24 cellular contexts compared by ENCODE assay signal in genomic region chr2:136178941-136179601, GRCh38.
A peak's percentile ranks its signal among the peaks of the same experiment; 100 is the strongest.
DNase-seq lines count a peak whose midpoint lies in the region; ATAC-seq, FAIRE-seq and TF ChIP-seq lines count a peak whose summit lies in the region.
"Had no signal": no experiment of that assay in that cellular context is flagged by ENCODE, and none has a peak within 500 bp of the region (broad histone marks: within the 10 kb centered on the region; RNA-seq: fewer than 3 reads in every experiment).

No MANE protein-coding gene starts in this region.

- no peak overlapping the region for H3K4me3 Mint-ChIP-seq in endothelial cell (ENCODE audit: unreplicated experiment)
- H3K4me3 Mint-ChIP-seq: CD8-positive, alpha-beta T cell had no signal

- H3K36me3 ChIP-seq in HepG2 (replicated peaks in 1 of 2; ENCODE audit: control insufficient read depth in 1 of 2, insufficient read depth in 2 of 2, low read length in 2 of 2) (no peaks in the 10 kb centered on the region), right lobe of liver (no peaks in the 10 kb centered on the region)

- H3K9me3 Mint-ChIP-seq in endothelial cell (ENCODE audit: unreplicated experiment), result no peaks in the 10 kb centered on the region
- H3K9me3 Mint-ChIP-seq: CD8-positive, alpha-beta T cell; T-cell had no signal

- no peak overlapping the region for H2AFZ ChIP-seq in HepG2 (ENCODE audit: low read length)

- H3K27ac Mint-ChIP-seq in endothelial cell (ENCODE audit: unreplicated experiment), result peak overlapping the region; percentile 61

- H3K9ac ChIP-seq in HepG2 (ENCODE audit: insufficient read depth, low read depth, low read length), result no peak overlapping the region

- H3K27me3 Mint-ChIP-seq in endothelial cell (ENCODE audit: unreplicated experiment), result peaks cover 1% of the 10 kb centered on the region

- TF ChIP-seq CTCF in HepG2 (CRISPR knock-in tag; IDR thresholded peaks at IDR 0.05) (no peak), right lobe of liver (IDR thresholded peaks at IDR 0.05) (no peak), endothelial cell (IDR thresholded peaks at IDR 0.05; ENCODE audit: unreplicated experiment) (no peak)

- peaks cover 15% of the 10 kb centered on the region for H3K4me1 ChIP-seq in HepG2 (ENCODE audit: insufficient read depth, low read length)
- H3K4me1 ChIP-seq in right lobe of liver, result no peaks in the 10 kb centered on the region
- H3K4me1 ChIP-seq: Caco-2 had no signal

- no peak for FAIRE-seq in HepG2 (lab: Jason Lieb, UNC)
- FAIRE-seq: A204.1, G401.6, GM12878 had no signal

- H4K20me1 ChIP-seq in HepG2 (ENCODE audit: insufficient read depth, low read length), result no peaks in the 10 kb centered on the region

- H3K27me3 ChIP-seq in HepG2 (ENCODE audit: control insufficient read depth in 1 of 2, insufficient read depth in 2 of 2, low read length in 2 of 2) (peaks cover 1 to 8% of the 10 kb centered on the region in 2 experiments; a peak in 2 of 5 replicates), right lobe of liver (no peaks in the 10 kb centered on the region)

- no peak overlapping the region for H3K4me3 ChIP-seq in HepG2 (replicated peaks in 1 of 3; ENCODE audit: insufficient read depth in 1 of 3, low read depth in 2 of 3, low read length in 3 of 3)
- no peak overlapping the region for H3K4me3 ChIP-seq in right lobe of liver
- H3K4me3 ChIP-seq: GM12878 had no signal

- in situ Hi-C loops in HepG2 (cut with HindIII; ENCODE audit: extremely low pct_ligation_motif_present, low pct_unique_long_range_greater_than_20kb), result no loop called here
- in situ Hi-C loops in ACHN (cut with HindIII; ENCODE audit: low pct_ligation_motif_present, low pct_unique_long_range_greater_than_20kb, low sequenced_read_pairs), result no loop called here

- intact Hi-C loops in HepG2 (cut with micrococcal nuclease; ENCODE audit: unreplicated experiment) (no loop called here), right lobe of liver (cut with DNase I) (no loop called here)

- H3K79me2 ChIP-seq in HepG2 (ENCODE audit: insufficient read depth, low read length), result no peaks in the 10 kb centered on the region

- TF ChIP-seq EP300 in HepG2 (IDR thresholded peaks at IDR 0.05; ENCODE audit: low read depth in 2 of 2, low read length in 2 of 2) (no peak), HepG2 (CRISPR knock-in tag; IDR thresholded peaks at IDR 0.05; ENCODE audit: borderline replicate concordance) (no peak)

- H3K27ac ChIP-seq in HepG2 (ENCODE audit: extremely low read length, insufficient read depth, low read length), result no peak overlapping the region
- no peak overlapping the region for H3K27ac ChIP-seq in right lobe of liver

- H3K36me3 Mint-ChIP-seq in endothelial cell (ENCODE audit: low read depth, unreplicated experiment), result no peaks in the 10 kb centered on the region
- H3K36me3 Mint-ChIP-seq: CD8-positive, alpha-beta T cell; T-cell had no signal

- no peak for TF ChIP-seq RAD21 in HepG2 (CRISPR knock-in tag; IDR thresholded peaks at IDR 0.05)

- POLR2A ChIA-PET in HepG2 (lab: Yijun Ruan, JAX), result no interaction called here

- ATAC-seq in HepG2 (no peak), right lobe of liver (no peak)
- ATAC-seq: CD8-positive, alpha-beta T cell; GM12878; T-cell had no signal

- TF ChIP-seq POLR2A in HepG2 (IDR thresholded peaks at IDR 0.05; ENCODE audit: insufficient read depth in 1 of 2, low read depth in 2 of 2, low read length in 2 of 2) (no peak), right lobe of liver (IDR thresholded peaks at IDR 0.05) (no peak)

- BruUV-seq in HepG2 (replicated peaks; lab: Mats Ljungman, UMichigan), result no TSS peak

- DNase-seq in HepG2 (ENCODE audit: low spot score) (no peak), right lobe of liver (no peak), NCI-H69 (lab: John Stamatoyannopoulos, UW) (peak; percentile 39), endothelial cell (ENCODE audit: low spot score) (no peak), SHP77 (lab: John Stamatoyannopoulos, UW) (no peak), T-helper 1 cell (no peak), ACHN (no peak)
- DNase-seq: C1 segment of cervical spinal cord; Caco-2; CD8-positive, alpha-beta T cell; GOT3; HCEC 1CT; NCI-H1105 treated with DMSO at 0.1 percent for 48 hours; NCI-H1694; NCI-H2029 treated with DMSO at 0.1 percent for 48 hours; NCI-H2171 treated with DMSO at 0.1 percent for 48 hours; NCI-H345; NCI-H524; Right ventricle myocardium superior; RPMI8226; T-cell had no signal

- no peaks in the 10 kb centered on the region for H3K9me3 ChIP-seq in HepG2 (ENCODE audit: low read length)
- H3K9me3 ChIP-seq in right lobe of liver, result no peaks in the 10 kb centered on the region
- H3K9me3 ChIP-seq: Caco-2 had no signal

- no peak overlapping the region for H3K4me2 ChIP-seq in HepG2 (ENCODE audit: low read depth, low read length)

- 0% methylated on average over 3 of the region's 3 CpGs for WGBS in HepG2 (ENCODE audit: low lambda C conversion rate)
- 32% methylated on average over 3 of the region's 3 CpGs for WGBS in right lobe of liver (ENCODE audit: insufficient coverage, low coverage, low lambda C conversion rate, missing lambda C conversion rate)

- peaks cover 49% of the 10 kb centered on the region for H3K4me1 Mint-ChIP-seq in endothelial cell (ENCODE audit: unreplicated experiment)

- CTCF ChIA-PET in HepG2 (lab: Yijun Ruan, JAX; ENCODE audit: low intra/inter-chr PET ratio, low total read pairs), result no interaction called here

TF ChIP-seq in HepG2, 621 proteins besides CTCF, POLR2A, EP300 and RAD21:
- TF ChIP-seq ETS1 (CRISPR knock-in tag; IDR thresholded peaks at IDR 0.05) (no peak), PRDM15 (CRISPR knock-in tag; IDR thresholded peaks at IDR 0.05) (peak; percentile 90), FOXA3 (CRISPR knock-in tag; IDR thresholded peaks at IDR 0.05) (no peak), TBL1XR1 (IDR thresholded peaks at IDR 0.05; ENCODE audit: borderline replicate concordance, low read length, partially characterized antibody) (no peak), ZNF839 (CRISPR knock-in tag; IDR thresholded peaks at IDR 0.05; ENCODE audit: borderline replicate concordance) (no peak)
TF ChIP-seq in HepG2: peak in this region for 1.
